34 cellular contexts compared by ENCODE assay signal in the genomic region with DNA sequence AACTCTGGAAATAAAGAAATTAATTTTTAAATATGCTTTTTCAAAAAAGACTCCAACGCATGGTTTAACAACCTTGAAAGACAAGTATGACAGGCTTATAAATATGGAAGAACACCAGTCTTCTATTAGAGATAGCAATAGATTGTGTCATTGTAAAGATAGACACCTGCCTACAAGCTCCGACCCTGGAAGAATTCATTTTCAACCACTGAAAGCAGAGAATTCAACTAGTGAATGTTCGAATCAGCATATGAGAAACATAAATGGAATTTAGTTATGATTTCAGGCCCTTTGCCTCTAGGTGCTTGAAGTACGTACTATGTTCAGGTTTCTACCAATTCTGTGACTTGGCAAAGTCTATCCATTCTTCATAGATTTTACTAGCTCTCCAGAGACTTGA.
"Had no signal": no experiment of that assay in that cellular context is flagged by ENCODE, and none has a peak within 500 bp of the region (broad histone marks: within the 10 kb centered on the region; RNA-seq: fewer than 3 reads in every experiment).

No MANE protein-coding gene starts in this region.

- H3K9me3 ChIP-seq: MG63 had no signal

- H3K9ac ChIP-seq: KMS-11 had no signal

- H3K4me2 ChIP-seq: KMS-11 had no signal

- DNase-seq: Karpas-422, Kasumi-1, KG1, MG63, MM.1S, MV-4-11, NCI-H1048, NCI-H1092, NCI-H1092 treated with DMSO at 0.1 percent for 48 hours, NCI-H1105, NCI-H1105 treated with DMSO at 0.1 percent for 48 hours, NCI-H1417, NCI-H1417 treated with DMSO at 0.1 percent for 48 hours, NCI-H1436, NCI-H1436 treated with DMSO at 0.1 percent for 48 hours, NCI-H146, NCI-H1694, NCI-H1694 treated with DMSO at 0.1 percent for 48 hours, NCI-H187, NCI-H187 treated with DMSO at 0.1 percent for 48 hours, NCI-H1930, NCI-H2029, NCI-H2029 treated with DMSO at 0.1 percent for 48 hours, NCI-H2081, NCI-H2081 treated with DMSO at 0.1 percent for 48 hours, NCI-H2107, NCI-H2171, NCI-H2171 treated with DMSO at 0.1 percent for 48 hours, NCI-H2227 treated with DMSO at 0.1 percent for 48 hours, NCI-H226, NCI-H345, NCI-H446, NCI-H446 treated with DMSO at 0.1 percent for 48 hours had no signal

- H3K36me3 ChIP-seq: MG63 had no signal

- H3K27ac ChIP-seq: KMS-11 had no signal

- H3K4me3 ChIP-seq: MG63 had no signal
